In genomic region chr7:2554654-2555053, GRCh38 we compare ENCODE assay signal across 8 cellular contexts. TPM values are rescaled to one million over a fixed set of nuclear protein-coding genes. Genes with fewer than 3 reads are reported as not detected.
DNase-seq lines count a peak whose midpoint lies in the region; ATAC-seq and TF ChIP-seq lines count a peak whose summit lies in the region.

No MANE protein-coding gene starts in this region.

- TF ChIP-seq EP300 in SK-N-SH (IDR thresholded peaks at IDR 0.05; ENCODE audit: borderline replicate concordance in 1 of 2, low read depth in 1 of 2, low read length in 1 of 2): no peak

- peaks cover 13% of the 10 kb centered on the region for H3F3A ChIP-seq in SK-N-SH (replicated peaks; ENCODE audit: insufficient read depth)

- no peak for TF ChIP-seq CTCF in SK-N-SH (IDR thresholded peaks at IDR 0.05)
- no peak for TF ChIP-seq CTCF in WTC11 (IDR thresholded peaks at IDR 0.05)

- H3K9ac ChIP-seq in SK-N-SH: peak overlapping the region; percentile 96

- peaks cover 26% of the 10 kb centered on the region for H3K36me3 Mint-ChIP-seq in WTC11
- H3K36me3 Mint-ChIP-seq in stimulated activated memory B cell treated with anti-CD40 and anti-IgM and Interleukin-4, amounts not matched to agents 10 μg/mL and 1 μg/mL and 100 μg/mL, for 72 hours: peaks cover 15% of the 10 kb centered on the region

- no peaks in the 10 kb centered on the region for H3K9me2 ChIP-seq in SK-N-SH

- WGBS in SK-N-SH (ENCODE audit: low lambda C conversion rate): 19% methylated on average over 11 of the region's 11 CpGs
- no CpG with 5 or more reads among the region's 11 CpGs for WGBS in iPS DF 6.9 (ENCODE audit: insufficient coverage, insufficient read length)

- H3K27me3 ChIP-seq in SK-N-SH (ENCODE audit: insufficient read depth) (no peaks in the 10 kb centered on the region), iPS DF 6.9 (ENCODE audit: control insufficient read depth, insufficient read depth, low read length) (no peaks in the 10 kb centered on the region)

- H3K27me3 Mint-ChIP-seq in WTC11 (ENCODE audit: low read depth): no peaks in the 10 kb centered on the region
- H3K27me3 Mint-ChIP-seq in stimulated activated memory B cell treated with anti-CD40 and anti-IgM and Interleukin-4, amounts not matched to agents 10 μg/mL and 1 μg/mL and 100 μg/mL, for 72 hours: no peaks in the 10 kb centered on the region

- H2AFZ ChIP-seq in SK-N-SH (ENCODE audit: low read depth): no peak overlapping the region

- CTCF ChIA-PET in SK-N-SH (lab: Yijun Ruan, JAX): interaction anchor here (0.8 to 1.9 kb wide), 5 partner anchors 9 to 103 kb away, joined by 3 to 8 read pairs (median 5); no protein-coding TSS in a partner anchor
- CTCF ChIA-PET in WTC11 (lab: Charles Lee): interaction anchor here (1.8 to 2.1 kb wide), 3 partner anchors 67 to 103 kb away, joined by 6 to 15 read pairs (median 9); no protein-coding TSS in a partner anchor

- POLR2A ChIA-PET in SK-N-SH (lab: Yijun Ruan, JAX) (no interaction called here), WTC11 (lab: Charles Lee) (no interaction called here)

- DNase-seq in SK-N-SH: peak; percentile 75
- no peak for DNase-seq in WTC11 (ENCODE audit: low spot score)
- DNase-seq in iPS DF 6.9 (ENCODE audit: low read depth, low spot score): no peak

- H3K4me1 Mint-ChIP-seq in WTC11: peaks cover 12% of the 10 kb centered on the region
- peaks cover 31% of the 10 kb centered on the region for H3K4me1 Mint-ChIP-seq in stimulated activated memory B cell treated with anti-CD40 and anti-IgM and Interleukin-4, amounts not matched to agents 10 μg/mL and 1 μg/mL and 100 μg/mL, for 72 hours

- ATAC-seq in SK-N-SH treated with all-trans-retinoic acid at 6 μM for 48 hours (no peak), WTC11 (no peak), HG03457 (IDR thresholded peaks at IDR 0.05; ENCODE audit: unreplicated experiment) (no peak), GM19328 (IDR thresholded peaks at IDR 0.05; ENCODE audit: unreplicated experiment) (no peak), GM21717 (IDR thresholded peaks at IDR 0.05; ENCODE audit: unreplicated experiment) (no peak)
- ATAC-seq in stimulated activated memory B cell treated with anti-CD40 and anti-IgM and Interleukin-4, amounts not matched to agents 10 μg/mL and 1 μg/mL and 100 μg/mL, for 72 hours: no peak

- no peak overlapping the region for H3K27ac Mint-ChIP-seq in WTC11
- H3K27ac Mint-ChIP-seq in stimulated activated memory B cell treated with anti-CD40 and anti-IgM and Interleukin-4, amounts not matched to agents 10 μg/mL and 1 μg/mL and 100 μg/mL, for 72 hours: peak overlapping the region; percentile 95

- H4K20me1 ChIP-seq in SK-N-SH (ENCODE audit: insufficient read depth): peaks cover 9% of the 10 kb centered on the region; the same call in 1 of the 2 replicates

- H3K27ac ChIP-seq in SK-N-SH (ENCODE audit: low read depth in 2 of 2, low read length in 1 of 2): peak overlapping the region in 1 of 2 experiments; percentile 98; a peak in 2 of 4 replicates
- H3K27ac ChIP-seq in iPS DF 6.9 (ENCODE audit: low read length): no peak overlapping the region

- peaks cover 10 to 13% of the 10 kb centered on the region in 2 experiments; a peak in 3 of 4 replicates for H3K4me1 ChIP-seq in SK-N-SH (ENCODE audit: control insufficient read depth in 1 of 2, insufficient read depth in 2 of 2, low read depth in 1 of 2, low read length in 1 of 2)
- H3K4me1 ChIP-seq in iPS DF 6.9 (ENCODE audit: control insufficient read depth, insufficient read depth, low read length): peaks cover 2% of the 10 kb centered on the region; the same call in 1 of the 2 replicates

- peak overlapping the region; percentile 91 for H3K4me2 ChIP-seq in SK-N-SH

- H3K36me3 ChIP-seq in SK-N-SH (replicated peaks in 1 of 2; ENCODE audit: control insufficient read depth in 1 of 2, insufficient read depth in 2 of 2, low read length in 1 of 2): peaks cover 9 to 25% of the 10 kb centered on the region in 2 experiments
- H3K36me3 ChIP-seq in iPS DF 6.9 (ENCODE audit: control insufficient read depth, insufficient read depth, low read length): no peaks in the 10 kb centered on the region; the same call in 1 of the 2 replicates

- H3K79me2 ChIP-seq in SK-N-SH (ENCODE audit: insufficient read depth): peaks cover 38% of the 10 kb centered on the region

- no peaks in the 10 kb centered on the region for H3K9me3 ChIP-seq in SK-N-SH
- no peaks in the 10 kb centered on the region for H3K9me3 ChIP-seq in iPS DF 6.9 (ENCODE audit: control insufficient read depth, insufficient read depth, low read length)

- peak overlapping the region; percentile 61 to 87 for H3K4me3 ChIP-seq in SK-N-SH (ENCODE audit: low read depth in 2 of 2, low read length in 1 of 2)
- peak overlapping the region; percentile 96 for H3K4me3 ChIP-seq in iPS DF 6.9 (ENCODE audit: low read length)

- peak overlapping the region; percentile 82 for H3K4me3 Mint-ChIP-seq in WTC11
- peak overlapping the region; percentile 88 for H3K4me3 Mint-ChIP-seq in stimulated activated memory B cell treated with anti-CD40 and anti-IgM and Interleukin-4, amounts not matched to agents 10 μg/mL and 1 μg/mL and 100 μg/mL, for 72 hours

- no peaks in the 10 kb centered on the region for H3K9me3 Mint-ChIP-seq in WTC11
- no peaks in the 10 kb centered on the region for H3K9me3 Mint-ChIP-seq in stimulated activated memory B cell treated with anti-CD40 and anti-IgM and Interleukin-4, amounts not matched to agents 10 μg/mL and 1 μg/mL and 100 μg/mL, for 72 hours

- no peak for TF ChIP-seq RAD21 in SK-N-SH (IDR thresholded peaks at IDR 0.05; ENCODE audit: low read length)

TF ChIP-seq in SK-N-SH, 30 proteins besides CTCF, POLR2A, EP300 and RAD21 (continues in another document):
- no peak for TF ChIP-seq FOXJ3 (CRISPR knock-in tag; IDR thresholded peaks at IDR 0.05)

TF ChIP-seq in SK-N-SH treated with all-trans-retinoic acid at 6 μM for 48 hours, 23 proteins besides CTCF, POLR2A, EP300 and RAD21 (continues in another document):
- TF ChIP-seq PATZ1 (CRISPR knock-in tag; IDR thresholded peaks at IDR 0.05; ENCODE audit: borderline replicate concordance): no peak
- no peak for TF ChIP-seq OSR1 (CRISPR knock-in tag; IDR thresholded peaks at IDR 0.05)

TF ChIP-seq in WTC11, 78 proteins besides CTCF, POLR2A, EP300 and RAD21 (continues in another document):
- TF ChIP-seq RORB (CRISPR knock-in tag; IDR thresholded peaks at IDR 0.05): no peak
- TF ChIP-seq MXD4 (CRISPR knock-in tag; IDR thresholded peaks at IDR 0.05; ENCODE audit: borderline replicate concordance): no peak
- TF ChIP-seq TCF7 (CRISPR knock-in tag; IDR thresholded peaks at IDR 0.05; ENCODE audit: low read depth): no peak
- TF ChIP-seq, protein P1, sequence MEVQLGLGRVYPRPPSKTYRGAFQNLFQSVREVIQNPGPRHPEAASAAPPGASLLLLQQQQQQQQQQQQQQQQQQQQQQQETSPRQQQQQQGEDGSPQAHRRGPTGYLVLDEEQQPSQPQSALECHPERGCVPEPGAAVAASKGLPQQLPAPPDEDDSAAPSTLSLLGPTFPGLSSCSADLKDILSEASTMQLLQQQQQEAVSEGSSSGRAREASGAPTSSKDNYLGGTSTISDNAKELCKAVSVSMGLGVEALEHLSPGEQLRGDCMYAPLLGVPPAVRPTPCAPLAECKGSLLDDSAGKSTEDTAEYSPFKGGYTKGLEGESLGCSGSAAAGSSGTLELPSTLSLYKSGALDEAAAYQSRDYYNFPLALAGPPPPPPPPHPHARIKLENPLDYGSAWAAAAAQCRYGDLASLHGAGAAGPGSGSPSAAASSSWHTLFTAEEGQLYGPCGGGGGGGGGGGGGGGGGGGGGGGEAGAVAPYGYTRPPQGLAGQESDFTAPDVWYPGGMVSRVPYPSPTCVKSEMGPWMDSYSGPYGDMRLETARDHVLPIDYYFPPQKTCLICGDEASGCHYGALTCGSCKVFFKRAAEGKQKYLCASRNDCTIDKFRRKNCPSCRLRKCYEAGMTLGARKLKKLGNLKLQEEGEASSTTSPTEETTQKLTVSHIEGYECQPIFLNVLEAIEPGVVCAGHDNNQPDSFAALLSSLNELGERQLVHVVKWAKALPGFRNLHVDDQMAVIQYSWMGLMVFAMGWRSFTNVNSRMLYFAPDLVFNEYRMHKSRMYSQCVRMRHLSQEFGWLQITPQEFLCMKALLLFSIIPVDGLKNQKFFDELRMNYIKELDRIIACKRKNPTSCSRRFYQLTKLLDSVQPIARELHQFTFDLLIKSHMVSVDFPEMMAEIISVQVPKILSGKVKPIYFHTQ (CRISPR knock-in tag; IDR thresholded peaks at IDR 0.05): no peak
- no peak for TF ChIP-seq ZNF512 (CRISPR knock-in tag; IDR thresholded peaks at IDR 0.05; ENCODE audit: borderline replicate concordance)
- no peak for TF ChIP-seq GRHL2 (CRISPR knock-in tag; IDR thresholded peaks at IDR 0.05; ENCODE audit: insufficient replicate concordance, severe bottlenecking)

RNA-seq across cellular contexts. Expression of gene BRAT1, which starts 0.7 kb away (rescaled TPM):
- 34.1 and 36.2 TPM in 2 replicates for polyA plus RNA-seq in SK-N-SH (2012; rRNA removed)
- polyA plus RNA-seq in SK-N-SH (2012; cell fraction: cytosol; rRNA removed): 8.3 and 16.1 TPM in 2 replicates
- 154 and 256 TPM in 2 replicates for polyA plus RNA-seq in SK-N-SH (2012; cell fraction: nucleus; rRNA removed)
- 44.0 to 50.0 TPM (median 46.1 TPM) in 3 replicates for total RNA-seq in WTC11 (2021)

RNA-seq across cellular contexts. Expression of gene IQCE, which starts 4.1 kb away (rescaled TPM):
- polyA plus RNA-seq in SK-N-SH (2012; rRNA removed): 14.4 and 15.1 TPM in 2 replicates
- 11.2 and 12.8 TPM in 2 replicates for polyA plus RNA-seq in SK-N-SH (2012; cell fraction: cytosol; rRNA removed)
- 37.7 and 46.3 TPM in 2 replicates for polyA plus RNA-seq in SK-N-SH (2012; cell fraction: nucleus; rRNA removed)
- total RNA-seq in WTC11 (2021): 4.4 to 4.7 TPM (median 4.6 TPM) in 3 replicates

RNA-seq across cellular contexts. Expression of gene LFNG, which starts 35.1 kb away (rescaled TPM):
- 7.6 and 9.4 TPM in 2 replicates for polyA plus RNA-seq in SK-N-SH (2012; rRNA removed)
- 3.5 and 5.9 TPM in 2 replicates for polyA plus RNA-seq in SK-N-SH (2012; cell fraction: cytosol; rRNA removed)
- polyA plus RNA-seq in SK-N-SH (2012; cell fraction: nucleus; rRNA removed): 13.3 and 14.4 TPM in 2 replicates
- total RNA-seq in WTC11 (2021): 24.1 to 29.4 TPM (median 26.5 TPM) in 3 replicates
